29 cellular contexts compared by ENCODE assay signal in genomic region chr7:82087099-82087498, GRCh38.
"Had no signal": no experiment of that assay in that cellular context is flagged by ENCODE, and none has a peak within 500 bp of the region (broad histone marks: within the 10 kb centered on the region; RNA-seq: fewer than 3 reads in every experiment).

No MANE protein-coding gene starts in this region.

- H3K4me3 ChIP-seq: ascending aorta, breast epithelium, cardiac muscle cell, colonic mucosa, esophagus squamous epithelium, gastroesophageal sphincter, heart right ventricle had no signal

- H3K27ac Mint-ChIP-seq: activated CD4-positive, alpha-beta memory T cell treated with anti-CD3 and anti-CD28 coated beads for 36 hours; activated CD4-positive, alpha-beta T cell treated with anti-CD3 and anti-CD28 coated beads for 36 hours; activated CD4-positive, alpha-beta T cell treated with anti-CD3 and anti-CD28 coated beads, Interleukin-2, amount 10 ng/mL, durations not matched to agents 24 days and 14 days; activated CD8-positive, alpha-beta T cell treated with anti-CD3 and anti-CD28 coated beads, Interleukin-2, amount 10 ng/mL, durations not matched to agents 7 days and 5 days; activated naive CD4-positive, alpha-beta T cell treated with anti-CD3 and anti-CD28 coated beads, Interleukin-2, amount 10 ng/mL, durations not matched to agents 7 days and 5 days; activated naive CD8-positive, alpha-beta T cell treated with anti-CD3 and anti-CD28 coated beads, Interleukin-2, amount 10 ng/mL, durations not matched to agents 7 days and 5 days; activated T-cell treated with anti-CD3 and anti-CD28 coated beads, Interleukin-2, amount 50 U/mL, for 24 hours; activated T-cell treated with anti-CD3 and anti-CD28 coated beads, Interleukin-2, amount 50 U/mL, for 72 hours; T-helper 17 cell had no signal

- H3K27me3 ChIP-seq: ascending aorta, breast epithelium, cardiac muscle cell, colonic mucosa, esophagus squamous epithelium, gastroesophageal sphincter, heart right ventricle had no signal

- H3K27ac ChIP-seq: ascending aorta, breast epithelium, cardiac muscle cell, colonic mucosa, epithelial cell of prostate, esophagus squamous epithelium, gastroesophageal sphincter, heart right ventricle had no signal

- H3K9me3 ChIP-seq: ascending aorta, breast epithelium, colonic mucosa, esophagus squamous epithelium, gastroesophageal sphincter, heart right ventricle had no signal

- DNase-seq: activated CD4-positive, alpha-beta memory T cell treated with anti-CD3 and anti-CD28 coated beads for 36 hours; activated CD4-positive, alpha-beta T cell treated with anti-CD3 and anti-CD28 coated beads for 36 hours; activated CD4-positive, alpha-beta T cell treated with anti-CD3 and anti-CD28 coated beads, Interleukin-2, amount 10 ng/mL, durations not matched to agents 24 days and 14 days; activated CD4-positive, CD25-positive, alpha-beta regulatory T cell; activated CD4-positive, CD25-positive, alpha-beta regulatory T cell treated with anti-CD3 and anti-CD28 coated beads, Interleukin-2, amount 50 U/mL, for 72 hours; activated CD8-positive, alpha-beta memory T cell treated with anti-CD3 and anti-CD28 coated beads, Interleukin-2, amount 50 U/mL, for 48 hours; activated CD8-positive, alpha-beta T cell treated with anti-CD3 and anti-CD28 coated beads, Interleukin-2, amount 10 ng/mL, durations not matched to agents 7 days and 5 days; activated gamma-delta T cell; activated naive CD4-positive, alpha-beta T cell; activated naive CD4-positive, alpha-beta T cell treated with anti-CD3 and anti-CD28 coated beads, Interleukin-2, amount 10 ng/mL, durations not matched to agents 7 days and 5 days; activated naive CD8-positive, alpha-beta T cell treated with anti-CD3 and anti-CD28 coated beads, Interleukin-2, amount 10 ng/mL, durations not matched to agents 7 days and 5 days; activated T-cell treated with anti-CD3 and anti-CD28 coated beads for 4 hours; activated T-cell treated with anti-CD3 and anti-CD28 coated beads, Interleukin-2, amount 50 U/mL, for 24 hours; activated T-cell treated with anti-CD3 and anti-CD28 coated beads, Interleukin-2, amount 50 U/mL, for 72 hours; central memory CD4-positive, alpha-beta T cell; cerebellar nuclear complex; colonic mucosa; effector CD8-positive, alpha-beta T cell; esophagus squamous epithelium; foreskin melanocyte; heart right ventricle; T-helper 17 cell had no signal

- H3K4me1 Mint-ChIP-seq: activated CD4-positive, alpha-beta T cell treated with anti-CD3 and anti-CD28 coated beads for 36 hours; activated CD4-positive, alpha-beta T cell treated with anti-CD3 and anti-CD28 coated beads, Interleukin-2, amount 10 ng/mL, durations not matched to agents 24 days and 14 days; activated naive CD4-positive, alpha-beta T cell treated with anti-CD3 and anti-CD28 coated beads, Interleukin-2, amount 10 ng/mL, durations not matched to agents 7 days and 5 days; activated naive CD8-positive, alpha-beta T cell treated with anti-CD3 and anti-CD28 coated beads, Interleukin-2, amount 10 ng/mL, durations not matched to agents 7 days and 5 days; T-helper 17 cell had no signal

- H3K27me3 Mint-ChIP-seq: activated CD4-positive, alpha-beta memory T cell treated with anti-CD3 and anti-CD28 coated beads for 36 hours; activated CD4-positive, alpha-beta T cell treated with anti-CD3 and anti-CD28 coated beads for 36 hours; activated CD4-positive, alpha-beta T cell treated with anti-CD3 and anti-CD28 coated beads, Interleukin-2, amount 10 ng/mL, durations not matched to agents 24 days and 14 days; activated naive CD4-positive, alpha-beta T cell treated with anti-CD3 and anti-CD28 coated beads, Interleukin-2, amount 10 ng/mL, durations not matched to agents 7 days and 5 days; activated naive CD8-positive, alpha-beta T cell treated with anti-CD3 and anti-CD28 coated beads, Interleukin-2, amount 10 ng/mL, durations not matched to agents 7 days and 5 days; activated T-cell treated with anti-CD3 and anti-CD28 coated beads, Interleukin-2, amount 50 U/mL, for 24 hours; brain; T-helper 17 cell had no signal

- H3K9me3 Mint-ChIP-seq: activated CD4-positive, alpha-beta T cell treated with anti-CD3 and anti-CD28 coated beads, Interleukin-2, amount 10 ng/mL, durations not matched to agents 24 days and 14 days; activated naive CD4-positive, alpha-beta T cell treated with anti-CD3 and anti-CD28 coated beads, Interleukin-2, amount 10 ng/mL, durations not matched to agents 7 days and 5 days; activated naive CD4-positive, alpha-beta T cell treated with anti-CD3 and anti-CD28 coated beads, Interleukin-2, amount 50 U/mL, for 72 hours; activated naive CD8-positive, alpha-beta T cell treated with anti-CD3 and anti-CD28 coated beads, Interleukin-2, amount 10 ng/mL, durations not matched to agents 7 days and 5 days; activated T-cell treated with anti-CD3 and anti-CD28 coated beads, Interleukin-2, amount 50 U/mL, for 24 hours; activated T-cell treated with anti-CD3 and anti-CD28 coated beads, Interleukin-2, amount 50 U/mL, for 72 hours; brain had no signal

- H3K4me3 Mint-ChIP-seq: activated CD4-positive, alpha-beta memory T cell treated with anti-CD3 and anti-CD28 coated beads for 36 hours; activated CD4-positive, alpha-beta T cell treated with anti-CD3 and anti-CD28 coated beads for 36 hours; activated CD4-positive, alpha-beta T cell treated with anti-CD3 and anti-CD28 coated beads, Interleukin-2, amount 10 ng/mL, durations not matched to agents 24 days and 14 days; activated CD8-positive, alpha-beta T cell treated with anti-CD3 and anti-CD28 coated beads, Interleukin-2, amount 10 ng/mL, durations not matched to agents 7 days and 5 days; activated naive CD4-positive, alpha-beta T cell treated with anti-CD3 and anti-CD28 coated beads, Interleukin-2, amount 10 ng/mL, durations not matched to agents 7 days and 5 days; activated naive CD8-positive, alpha-beta T cell treated with anti-CD3 and anti-CD28 coated beads, Interleukin-2, amount 10 ng/mL, durations not matched to agents 7 days and 5 days; activated T-cell treated with anti-CD3 and anti-CD28 coated beads, Interleukin-2, amount 50 U/mL, for 24 hours; activated T-cell treated with anti-CD3 and anti-CD28 coated beads, Interleukin-2, amount 50 U/mL, for 72 hours; brain; T-helper 17 cell had no signal

- ATAC-seq: activated CD4-positive, alpha-beta T cell treated with anti-CD3 and anti-CD28 coated beads for 36 hours; activated CD8-positive, alpha-beta T cell treated with anti-CD3 and anti-CD28 coated beads, Interleukin-2, amount 10 ng/mL, durations not matched to agents 7 days and 5 days; activated naive CD4-positive, alpha-beta T cell treated with anti-CD3 and anti-CD28 coated beads, Interleukin-2, amount 50 U/mL, for 72 hours; activated T-cell treated with anti-CD3 and anti-CD28 coated beads, Interleukin-2, amount 50 U/mL, for 72 hours; gastroesophageal sphincter; heart right ventricle; T-helper 17 cell had no signal

- H3K36me3 Mint-ChIP-seq: activated CD4-positive, alpha-beta memory T cell treated with anti-CD3 and anti-CD28 coated beads for 36 hours; activated naive CD4-positive, alpha-beta T cell treated with anti-CD3 and anti-CD28 coated beads, Interleukin-2, amount 10 ng/mL, durations not matched to agents 7 days and 5 days; activated naive CD4-positive, alpha-beta T cell treated with anti-CD3 and anti-CD28 coated beads, Interleukin-2, amount 50 U/mL, for 72 hours; activated naive CD8-positive, alpha-beta T cell treated with anti-CD3 and anti-CD28 coated beads, Interleukin-2, amount 10 ng/mL, durations not matched to agents 7 days and 5 days had no signal

- H3K4me1 ChIP-seq: ascending aorta, breast epithelium, colonic mucosa, esophagus squamous epithelium, gastroesophageal sphincter had no signal

- H3K36me3 ChIP-seq: ascending aorta, breast epithelium, cardiac muscle cell, colonic mucosa had no signal
